ENCODE assay signal across 4 cellular contexts in genomic region chr20:37570419-37570818, GRCh38. TPM values are rescaled to one million over a fixed set of nuclear protein-coding genes. Genes with fewer than 3 reads are reported as not detected.
"Had no signal": no experiment of that assay in that cellular context is flagged by ENCODE, and none has a peak within 500 bp of the region (broad histone marks: within the 10 kb centered on the region; RNA-seq: fewer than 3 reads in every experiment).

No MANE protein-coding gene starts in this region.

- ATAC-seq: GM12878 had no signal

- H3K4me3 ChIP-seq: GM12878 had no signal

- DNase-seq: GDM1, GF-D8 had no signal

RNA-seq across cellular contexts. Expression of gene NNAT, which starts 49.4 kb away (rescaled TPM):
- total RNA-seq: G401, GM12878 had no signal
